ENCODE assay signal across 1 cellular context in the genomic region with DNA sequence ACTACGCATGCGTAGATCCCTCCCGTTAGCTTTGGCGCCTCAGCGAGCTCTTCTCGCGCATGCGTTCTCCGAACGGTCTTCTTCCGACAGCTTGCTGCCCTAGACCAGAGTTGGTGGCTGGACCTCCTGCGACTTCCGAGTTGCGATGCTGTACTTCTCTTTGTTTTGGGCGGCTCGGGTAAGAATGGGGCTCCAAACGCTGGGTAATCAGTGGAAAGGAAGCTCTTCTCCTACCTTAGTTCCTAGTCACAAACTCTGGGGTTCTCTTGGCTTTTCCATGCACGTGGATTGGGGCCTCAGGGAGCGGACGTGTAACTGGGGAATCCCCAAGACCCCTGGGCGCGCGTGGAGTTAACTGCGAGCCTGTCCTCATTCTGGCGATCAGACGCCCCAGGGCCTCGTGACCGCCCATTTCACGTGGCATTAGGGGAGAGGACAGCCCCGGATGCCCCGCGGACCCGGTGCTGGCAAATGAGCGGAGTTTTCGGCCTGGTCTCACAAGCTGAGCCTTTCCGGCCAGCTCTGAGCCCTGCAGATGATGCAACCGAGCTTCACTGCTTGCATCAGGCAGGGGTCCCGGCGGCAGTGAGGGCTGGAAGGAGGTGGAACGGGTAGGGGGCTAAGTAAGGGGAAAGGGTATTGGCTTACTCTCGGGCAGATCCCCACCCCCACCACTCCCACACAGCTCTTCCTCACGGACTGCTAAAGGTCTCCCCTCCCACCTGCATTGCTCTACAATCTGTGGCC.
A peak's percentile ranks its signal among the peaks of the same experiment; 100 is the strongest.
TF ChIP-seq lines count a peak whose summit lies in the region.

A gene (plus strand): TSS at position 78 of the 747 bp plus-strand sequence. CDS start 68 bp downstream, at position 146.

TF ChIP-seq in K562, 482 proteins besides CTCF, POLR2A, EP300 and RAD21 (continued from another document and continues in another):
- TF ChIP-seq, protein P1, sequence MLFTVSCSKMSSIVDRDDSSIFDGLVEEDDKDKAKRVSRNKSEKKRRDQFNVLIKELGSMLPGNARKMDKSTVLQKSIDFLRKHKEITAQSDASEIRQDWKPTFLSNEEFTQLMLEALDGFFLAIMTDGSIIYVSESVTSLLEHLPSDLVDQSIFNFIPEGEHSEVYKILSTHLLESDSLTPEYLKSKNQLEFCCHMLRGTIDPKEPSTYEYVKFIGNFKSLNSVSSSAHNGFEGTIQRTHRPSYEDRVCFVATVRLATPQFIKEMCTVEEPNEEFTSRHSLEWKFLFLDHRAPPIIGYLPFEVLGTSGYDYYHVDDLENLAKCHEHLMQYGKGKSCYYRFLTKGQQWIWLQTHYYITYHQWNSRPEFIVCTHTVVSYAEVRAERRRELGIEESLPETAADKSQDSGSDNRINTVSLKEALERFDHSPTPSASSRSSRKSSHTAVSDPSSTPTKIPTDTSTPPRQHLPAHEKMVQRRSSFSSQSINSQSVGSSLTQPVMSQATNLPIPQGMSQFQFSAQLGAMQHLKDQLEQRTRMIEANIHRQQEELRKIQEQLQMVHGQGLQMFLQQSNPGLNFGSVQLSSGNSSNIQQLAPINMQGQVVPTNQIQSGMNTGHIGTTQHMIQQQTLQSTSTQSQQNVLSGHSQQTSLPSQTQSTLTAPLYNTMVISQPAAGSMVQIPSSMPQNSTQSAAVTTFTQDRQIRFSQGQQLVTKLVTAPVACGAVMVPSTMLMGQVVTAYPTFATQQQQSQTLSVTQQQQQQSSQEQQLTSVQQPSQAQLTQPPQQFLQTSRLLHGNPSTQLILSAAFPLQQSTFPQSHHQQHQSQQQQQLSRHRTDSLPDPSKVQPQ (CRISPR knock-in tag; IDR thresholded peaks at IDR 0.05; ENCODE audit: borderline replicate concordance), result no peak
- TF ChIP-seq NFIX (CRISPR knock-in tag; IDR thresholded peaks at IDR 0.05; ENCODE audit: low read depth) (no peak), KDM1A (IDR thresholded peaks at IDR 0.05) (no peak), SNIP1 (IDR thresholded peaks at IDR 0.05; ENCODE audit: low read depth) (no peak), ZNF778 (CRISPR knock-in tag; IDR thresholded peaks at IDR 0.05) (no peak), TGIF2 (CRISPR knock-in tag; IDR thresholded peaks at IDR 0.05) (no peak), CBFA2T3 (IDR thresholded peaks at IDR 0.05) (no peak), ZNF764 (CRISPR knock-in tag; IDR thresholded peaks at IDR 0.05; ENCODE audit: low read depth) (no peak), NFATC3 (IDR thresholded peaks at IDR 0.05) (no peak), ZNF408 (CRISPR knock-in tag; IDR thresholded peaks at IDR 0.05; ENCODE audit: low read depth) (no peak), MYC (IDR thresholded peaks at IDR 0.05; ENCODE audit: low read depth, low read length) (peak; percentile 84), MYC (CRISPR knock-in tag; IDR thresholded peaks at IDR 0.05; ENCODE audit: borderline replicate concordance, low read depth) (peak; percentile 93; the same call in 1 of the 2 replicates), SMARCC2 (IDR thresholded peaks at IDR 0.05; ENCODE audit: low read depth) (no peak), PHF8 (IDR thresholded peaks at IDR 0.05; ENCODE audit: borderline replicate concordance, low read length) (peak; percentile 66; the same call in 1 of the 2 replicates), HDAC1 (IDR thresholded peaks at IDR 0.05) (no peak; a peak in 1 of 4 replicates), NEUROD1 (IDR thresholded peaks at IDR 0.05; ENCODE audit: borderline replicate concordance, low read depth, low read length, partially characterized antibody) (no peak), KHSRP (IDR thresholded peaks at IDR 0.05) (no peak), ZBED1 (IDR thresholded peaks at IDR 0.05) (no peak), KLF13 (tag; IDR thresholded peaks at IDR 0.05; ENCODE audit: borderline replicate concordance, low read depth) (no peak), NFE2 (IDR thresholded peaks at IDR 0.05; ENCODE audit: low read depth) (no peak), KDM5B (IDR thresholded peaks at IDR 0.05; ENCODE audit: insufficient replicate concordance, low read depth, low read length) (no peak), SOX6 (IDR thresholded peaks at IDR 0.05) (no peak), ZNF589 (CRISPR knock-in tag; IDR thresholded peaks at IDR 0.05; ENCODE audit: low read depth) (no peak), ZNF175 (CRISPR knock-in tag; IDR thresholded peaks at IDR 0.05; ENCODE audit: low read depth) (peak; percentile 87), HNRNPL (IDR thresholded peaks at IDR 0.05; ENCODE audit: low read depth, low read length) (no peak), ZNF699 (CRISPR knock-in tag; IDR thresholded peaks at IDR 0.05; ENCODE audit: insufficient replicate concordance) (no peak), POLR2G (IDR thresholded peaks at IDR 0.05; ENCODE audit: low read depth, low read length) (peak; percentile 87), RFX5 (IDR thresholded peaks at IDR 0.05; ENCODE audit: low read depth, low read length) (no peak), RAD51 (IDR thresholded peaks at IDR 0.05; ENCODE audit: borderline replicate concordance, low read depth) (no peak), MTA1 (IDR thresholded peaks at IDR 0.05; ENCODE audit: borderline replicate concordance) (no peak; the same call in 1 of the 2 replicates), BCOR (IDR thresholded peaks at IDR 0.05) (no peak), COPS2 (conservative IDR thresholded peaks at IDR 0.05) (no peak), HDGF (IDR thresholded peaks at IDR 0.05) (no peak), NBN (IDR thresholded peaks at IDR 0.05; ENCODE audit: low read depth) (no peak), HDAC6 (IDR thresholded peaks at IDR 0.05; ENCODE audit: low read depth, low read length) (no peak), CC2D1A (IDR thresholded peaks at IDR 0.05) (0 out of 2 replicates have a peak, but pooled peaks have one; percentile 13), HNRNPUL1 (IDR thresholded peaks at IDR 0.05; ENCODE audit: low read length) (no peak), POLR2AphosphoS2 (IDR thresholded peaks at IDR 0.05; ENCODE audit: low read length) (no peak), FOSL1 (tag; conservative IDR thresholded peaks at IDR 0.05) (no peak), ZNF12 (CRISPR knock-in tag; IDR thresholded peaks at IDR 0.05) (peak; percentile 71)
- TF ChIP-seq, protein P2, sequence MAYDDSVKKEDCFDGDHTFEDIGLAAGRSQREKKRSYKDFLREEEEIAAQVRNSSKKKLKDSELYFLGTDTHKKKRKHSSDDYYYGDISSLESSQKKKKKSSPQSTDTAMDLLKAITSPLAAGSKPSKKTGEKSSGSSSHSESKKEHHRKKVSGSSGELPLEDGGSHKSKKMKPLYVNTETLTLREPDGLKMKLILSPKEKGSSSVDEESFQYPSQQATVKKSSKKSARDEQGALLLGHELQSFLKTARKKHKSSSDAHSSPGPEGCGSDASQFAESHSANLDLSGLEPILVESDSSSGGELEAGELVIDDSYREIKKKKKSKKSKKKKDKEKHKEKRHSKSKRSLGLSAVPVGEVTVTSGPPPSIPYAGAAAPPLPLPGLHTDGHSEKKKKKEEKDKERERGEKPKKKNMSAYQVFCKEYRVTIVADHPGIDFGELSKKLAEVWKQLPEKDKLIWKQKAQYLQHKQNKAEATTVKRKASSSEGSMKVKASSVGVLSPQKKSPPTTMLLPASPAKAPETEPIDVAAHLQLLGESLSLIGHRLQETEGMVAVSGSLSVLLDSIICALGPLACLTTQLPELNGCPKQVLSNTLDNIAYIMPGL (CRISPR knock-in tag; IDR thresholded peaks at IDR 0.05), result 0 out of 2 replicates have a peak, but pooled peaks have one; percentile 65
- TF ChIP-seq, protein P3, sequence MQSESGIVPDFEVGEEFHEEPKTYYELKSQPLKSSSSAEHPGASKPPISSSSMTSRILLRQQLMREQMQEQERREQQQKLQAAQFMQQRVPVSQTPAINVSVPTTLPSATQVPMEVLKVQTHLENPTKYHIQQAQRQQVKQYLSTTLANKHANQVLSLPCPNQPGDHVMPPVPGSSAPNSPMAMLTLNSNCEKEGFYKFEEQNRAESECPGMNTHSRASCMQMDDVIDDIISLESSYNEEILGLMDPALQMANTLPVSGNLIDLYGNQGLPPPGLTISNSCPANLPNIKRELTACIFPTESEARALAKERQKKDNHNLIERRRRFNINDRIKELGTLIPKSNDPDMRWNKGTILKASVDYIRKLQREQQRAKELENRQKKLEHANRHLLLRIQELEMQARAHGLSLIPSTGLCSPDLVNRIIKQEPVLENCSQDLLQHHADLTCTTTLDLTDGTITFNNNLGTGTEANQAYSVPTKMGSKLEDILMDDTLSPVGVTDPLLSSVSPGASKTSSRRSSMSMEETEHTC (IDR thresholded peaks at IDR 0.05), result no peak
- TF ChIP-seq, protein P4, sequence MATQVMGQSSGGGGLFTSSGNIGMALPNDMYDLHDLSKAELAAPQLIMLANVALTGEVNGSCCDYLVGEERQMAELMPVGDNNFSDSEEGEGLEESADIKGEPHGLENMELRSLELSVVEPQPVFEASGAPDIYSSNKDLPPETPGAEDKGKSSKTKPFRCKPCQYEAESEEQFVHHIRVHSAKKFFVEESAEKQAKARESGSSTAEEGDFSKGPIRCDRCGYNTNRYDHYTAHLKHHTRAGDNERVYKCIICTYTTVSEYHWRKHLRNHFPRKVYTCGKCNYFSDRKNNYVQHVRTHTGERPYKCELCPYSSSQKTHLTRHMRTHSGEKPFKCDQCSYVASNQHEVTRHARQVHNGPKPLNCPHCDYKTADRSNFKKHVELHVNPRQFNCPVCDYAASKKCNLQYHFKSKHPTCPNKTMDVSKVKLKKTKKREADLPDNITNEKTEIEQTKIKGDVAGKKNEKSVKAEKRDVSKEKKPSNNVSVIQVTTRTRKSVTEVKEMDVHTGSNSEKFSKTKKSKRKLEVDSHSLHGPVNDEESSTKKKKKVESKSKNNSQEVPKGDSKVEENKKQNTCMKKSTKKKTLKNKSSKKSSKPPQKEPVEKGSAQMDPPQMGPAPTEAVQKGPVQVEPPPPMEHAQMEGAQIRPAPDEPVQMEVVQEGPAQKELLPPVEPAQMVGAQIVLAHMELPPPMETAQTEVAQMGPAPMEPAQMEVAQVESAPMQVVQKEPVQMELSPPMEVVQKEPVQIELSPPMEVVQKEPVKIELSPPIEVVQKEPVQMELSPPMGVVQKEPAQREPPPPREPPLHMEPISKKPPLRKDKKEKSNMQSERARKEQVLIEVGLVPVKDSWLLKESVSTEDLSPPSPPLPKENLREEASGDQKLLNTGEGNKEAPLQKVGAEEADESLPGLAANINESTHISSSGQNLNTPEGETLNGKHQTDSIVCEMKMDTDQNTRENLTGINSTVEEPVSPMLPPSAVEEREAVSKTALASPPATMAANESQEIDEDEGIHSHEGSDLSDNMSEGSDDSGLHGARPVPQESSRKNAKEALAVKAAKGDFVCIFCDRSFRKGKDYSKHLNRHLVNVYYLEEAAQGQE (CRISPR knock-in tag; IDR thresholded peaks at IDR 0.05; ENCODE audit: low read depth), result 0 out of 2 replicates have a peak, but pooled peaks have one; percentile 33
- TF ChIP-seq, protein P5, sequence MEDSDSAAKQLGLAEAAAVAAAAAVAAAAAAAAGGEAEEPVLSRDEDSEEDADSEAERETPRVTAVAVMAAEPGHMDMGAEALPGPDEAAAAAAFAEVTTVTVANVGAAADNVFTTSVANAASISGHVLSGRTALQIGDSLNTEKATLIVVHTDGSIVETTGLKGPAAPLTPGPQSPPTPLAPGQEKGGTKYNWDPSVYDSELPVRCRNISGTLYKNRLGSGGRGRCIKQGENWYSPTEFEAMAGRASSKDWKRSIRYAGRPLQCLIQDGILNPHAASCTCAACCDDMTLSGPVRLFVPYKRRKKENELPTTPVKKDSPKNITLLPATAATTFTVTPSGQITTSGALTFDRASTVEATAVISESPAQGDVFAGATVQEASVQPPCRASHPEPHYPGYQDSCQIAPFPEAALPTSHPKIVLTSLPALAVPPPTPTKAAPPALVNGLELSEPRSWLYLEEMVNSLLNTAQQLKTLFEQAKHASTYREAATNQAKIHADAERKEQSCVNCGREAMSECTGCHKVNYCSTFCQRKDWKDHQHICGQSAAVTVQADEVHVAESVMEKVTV (CRISPR knock-in tag; IDR thresholded peaks at IDR 0.05), result no peak
- TF ChIP-seq, protein P6, sequence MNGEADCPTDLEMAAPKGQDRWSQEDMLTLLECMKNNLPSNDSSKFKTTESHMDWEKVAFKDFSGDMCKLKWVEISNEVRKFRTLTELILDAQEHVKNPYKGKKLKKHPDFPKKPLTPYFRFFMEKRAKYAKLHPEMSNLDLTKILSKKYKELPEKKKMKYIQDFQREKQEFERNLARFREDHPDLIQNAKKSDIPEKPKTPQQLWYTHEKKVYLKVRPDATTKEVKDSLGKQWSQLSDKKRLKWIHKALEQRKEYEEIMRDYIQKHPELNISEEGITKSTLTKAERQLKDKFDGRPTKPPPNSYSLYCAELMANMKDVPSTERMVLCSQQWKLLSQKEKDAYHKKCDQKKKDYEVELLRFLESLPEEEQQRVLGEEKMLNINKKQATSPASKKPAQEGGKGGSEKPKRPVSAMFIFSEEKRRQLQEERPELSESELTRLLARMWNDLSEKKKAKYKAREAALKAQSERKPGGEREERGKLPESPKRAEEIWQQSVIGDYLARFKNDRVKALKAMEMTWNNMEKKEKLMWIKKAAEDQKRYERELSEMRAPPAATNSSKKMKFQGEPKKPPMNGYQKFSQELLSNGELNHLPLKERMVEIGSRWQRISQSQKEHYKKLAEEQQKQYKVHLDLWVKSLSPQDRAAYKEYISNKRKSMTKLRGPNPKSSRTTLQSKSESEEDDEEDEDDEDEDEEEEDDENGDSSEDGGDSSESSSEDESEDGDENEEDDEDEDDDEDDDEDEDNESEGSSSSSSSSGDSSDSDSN (IDR thresholded peaks at IDR 0.05; ENCODE audit: borderline replicate concordance in 1 of 2, low read depth in 2 of 2, low read length in 2 of 2), result 0 out of 4 replicates have a peak, but pooled peaks of 1 of the 2 experiments have one; percentile 28
- TF ChIP-seq, protein P7, sequence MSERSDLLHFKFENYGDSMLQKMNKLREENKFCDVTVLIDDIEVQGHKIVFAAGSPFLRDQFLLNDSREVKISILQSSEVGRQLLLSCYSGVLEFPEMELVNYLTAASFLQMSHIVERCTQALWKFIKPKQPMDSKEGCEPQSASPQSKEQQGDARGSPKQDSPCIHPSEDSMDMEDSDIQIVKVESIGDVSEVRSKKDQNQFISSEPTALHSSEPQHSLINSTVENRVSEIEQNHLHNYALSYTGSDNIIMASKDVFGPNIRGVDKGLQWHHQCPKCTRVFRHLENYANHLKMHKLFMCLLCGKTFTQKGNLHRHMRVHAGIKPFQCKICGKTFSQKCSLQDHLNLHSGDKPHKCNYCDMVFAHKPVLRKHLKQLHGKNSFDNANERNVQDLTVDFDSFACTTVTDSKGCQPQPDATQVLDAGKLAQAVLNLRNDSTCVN (CRISPR knock-in tag; IDR thresholded peaks at IDR 0.05), result no peak
- TF ChIP-seq, protein P8, sequence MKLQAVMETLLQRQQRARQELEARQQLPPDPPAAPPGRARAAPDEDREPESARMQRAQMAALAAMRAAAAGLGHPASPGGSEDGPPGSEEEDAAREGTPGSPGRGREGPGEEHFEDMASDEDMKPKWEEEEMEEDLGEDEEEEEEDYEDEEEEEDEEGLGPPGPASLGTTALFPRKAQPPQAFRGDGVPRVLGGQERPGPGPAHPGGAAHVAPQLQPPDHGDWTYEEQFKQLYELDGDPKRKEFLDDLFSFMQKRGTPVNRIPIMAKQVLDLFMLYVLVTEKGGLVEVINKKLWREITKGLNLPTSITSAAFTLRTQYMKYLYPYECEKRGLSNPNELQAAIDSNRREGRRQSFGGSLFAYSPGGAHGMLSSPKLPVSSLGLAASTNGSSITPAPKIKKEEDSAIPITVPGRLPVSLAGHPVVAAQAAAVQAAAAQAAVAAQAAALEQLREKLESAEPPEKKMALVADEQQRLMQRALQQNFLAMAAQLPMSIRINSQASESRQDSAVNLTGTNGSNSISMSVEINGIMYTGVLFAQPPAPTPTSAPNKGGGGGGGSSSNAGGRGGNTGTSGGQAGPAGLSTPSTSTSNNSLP (IDR thresholded peaks at IDR 0.05; ENCODE audit: borderline replicate concordance, low read depth, low read length), result no peak
- TF ChIP-seq, protein P9, sequence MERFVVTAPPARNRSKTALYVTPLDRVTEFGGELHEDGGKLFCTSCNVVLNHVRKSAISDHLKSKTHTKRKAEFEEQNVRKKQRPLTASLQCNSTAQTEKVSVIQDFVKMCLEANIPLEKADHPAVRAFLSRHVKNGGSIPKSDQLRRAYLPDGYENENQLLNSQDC (CRISPR knock-in tag; IDR thresholded peaks at IDR 0.05), result no peak
